In genomic region chr13:33003458-33004019, GRCh38 we compare ENCODE assay signal across 19 cellular contexts. TPM values are rescaled to one million over a fixed set of nuclear protein-coding genes. Genes with fewer than 3 reads are reported as not detected.
DNase-seq lines count a peak whose midpoint lies in the region; TF ChIP-seq lines count a peak whose summit lies in the region.
"Had no signal": no experiment of that assay in that cellular context is flagged by ENCODE, and none has a peak within 500 bp of the region (broad histone marks: within the 10 kb centered on the region; RNA-seq: fewer than 3 reads in every experiment).

No MANE protein-coding gene starts in this region.

- no peaks in the 10 kb centered on the region for H3K27me3 Mint-ChIP-seq in dendritic cell treated with granulocyte-macrophage colony-stimulating factor and Interleukin-4, amounts not matched to agents 40 ng/mL and 50 ng/mL, for 4 days
- no peaks in the 10 kb centered on the region for H3K27me3 Mint-ChIP-seq in chondrocyte (ENCODE audit: low read depth)
- no peaks in the 10 kb centered on the region for H3K27me3 Mint-ChIP-seq in Caco-2 (ENCODE audit: insufficient read depth, unreplicated experiment)

- H3K36me3 ChIP-seq in stomach smooth muscle (ENCODE audit: control insufficient read depth in 2 of 2, insufficient read depth in 2 of 2, low read length in 2 of 2) (no peaks in the 10 kb centered on the region), Caco-2 (ENCODE audit: control insufficient read depth, insufficient read depth, low read length) (no peaks in the 10 kb centered on the region)
- H3K36me3 ChIP-seq: tibial nerve had no signal

- POLR2A ChIA-PET in Caco-2 (lab: Charles Lee): no interaction called here

- no TSS peak for BruUV-seq in Caco-2 (replicated peaks; lab: Mats Ljungman, UMichigan)

- DNase-seq in NCI-H2107 treated with DMSO at 0.1 percent for 48 hours (lab: John Stamatoyannopoulos, UW; ENCODE audit: unreplicated experiment): peak; percentile 88
- no peak for DNase-seq in NCI-H2107 (lab: John Stamatoyannopoulos, UW)
- DNase-seq in NCI-H146 treated with DMSO at 0.1 percent for 48 hours (lab: John Stamatoyannopoulos, UW; ENCODE audit: unreplicated experiment): peak; percentile 92
- DNase-seq in hypothalamus (lab: John Stamatoyannopoulos, UW): no peak
- DNase-seq in chondrocyte (ENCODE audit: low spot score): no peak
- DNase-seq in Caco-2: no peak
- DNase-seq: activated CD4-positive, alpha-beta T cell treated with anti-CD3 and anti-CD28 coated beads, Interleukin-2, amount 50 U/mL, for 48 hours; activated naive CD8-positive, alpha-beta T cell treated with anti-CD3 and anti-CD28 coated beads, Interleukin-2, amount 50 U/mL, for 24 hours; activated T-cell treated with anti-CD3 and anti-CD28 coated beads, Interleukin-2, amount 50 U/mL, for 72 hours; effector memory CD4-positive, alpha-beta T cell; GOT3; naive B cell; NCI-H510A; PC-9 had no signal

- H3K4me1 ChIP-seq in stomach smooth muscle (ENCODE audit: control insufficient read depth, insufficient read depth, low read length): peaks cover 6% of the 10 kb centered on the region
- no peaks in the 10 kb centered on the region for H3K4me1 ChIP-seq in Caco-2

- H3K27ac ChIP-seq in stomach smooth muscle (ENCODE audit: low read length): peak overlapping the region; percentile 60
- H3K27ac ChIP-seq: PC-9 had no signal

- CTCF ChIA-PET in Caco-2 (lab: Charles Lee): no interaction called here

- no peak overlapping the region for H3K4me3 Mint-ChIP-seq in dendritic cell treated with granulocyte-macrophage colony-stimulating factor and Interleukin-4, amounts not matched to agents 40 ng/mL and 50 ng/mL, for 4 days
- H3K4me3 Mint-ChIP-seq in chondrocyte (ENCODE audit: unreplicated experiment) (no peak overlapping the region), Caco-2 (ENCODE audit: unreplicated experiment) (no peak overlapping the region)
- H3K4me3 Mint-ChIP-seq: activated naive CD8-positive, alpha-beta T cell treated with anti-CD3 and anti-CD28 coated beads, Interleukin-2, amount 50 U/mL, for 24 hours; activated T-cell treated with anti-CD3 and anti-CD28 coated beads, Interleukin-2, amount 50 U/mL, for 72 hours; naive B cell had no signal

- TF ChIP-seq CTCF in chondrocyte (IDR thresholded peaks at IDR 0.05) (no peak), Caco-2 (IDR thresholded peaks at IDR 0.05; ENCODE audit: insufficient read depth in 1 of 2, low read depth in 1 of 2, low read length in 1 of 2, severe bottlenecking in 1 of 2, unreplicated experiment in 1 of 2) (no peak)

- no peaks in the 10 kb centered on the region for H3K27me3 ChIP-seq in stomach smooth muscle (ENCODE audit: control insufficient read depth in 1 of 2, insufficient read depth in 2 of 2, low read length in 2 of 2)
- no peaks in the 10 kb centered on the region for H3K27me3 ChIP-seq in Caco-2 (replicated peaks; ENCODE audit: control insufficient read depth, insufficient read depth, low read length)
- H3K27me3 ChIP-seq: tibial nerve had no signal

- peaks cover 14% of the 10 kb centered on the region for H3K9me3 Mint-ChIP-seq in dendritic cell treated with granulocyte-macrophage colony-stimulating factor and Interleukin-4, amounts not matched to agents 40 ng/mL and 50 ng/mL, for 4 days
- peaks cover 19% of the 10 kb centered on the region for H3K9me3 Mint-ChIP-seq in chondrocyte (ENCODE audit: low read depth)
- H3K9me3 Mint-ChIP-seq in Caco-2 (ENCODE audit: unreplicated experiment): peaks cover 16% of the 10 kb centered on the region

- intact Hi-C loops in dendritic cell treated with granulocyte-macrophage colony-stimulating factor and Interleukin-4, amounts not matched to agents 40 ng/mL and 50 ng/mL, for 4 days (cut with micrococcal nuclease): no loop called here
- intact Hi-C loops in Caco-2 (cut with micrococcal nuclease; ENCODE audit: unreplicated experiment): no loop called here

- no peak overlapping the region for H3K9ac ChIP-seq in stomach smooth muscle (ENCODE audit: low read length in 2 of 2)

- peaks cover 12% of the 10 kb centered on the region for H3K4me1 Mint-ChIP-seq in dendritic cell treated with granulocyte-macrophage colony-stimulating factor and Interleukin-4, amounts not matched to agents 40 ng/mL and 50 ng/mL, for 4 days (ENCODE audit: low read depth)
- peaks cover 3% of the 10 kb centered on the region for H3K4me1 Mint-ChIP-seq in chondrocyte (ENCODE audit: low read depth)
- H3K4me1 Mint-ChIP-seq in Caco-2 (ENCODE audit: low read depth, unreplicated experiment): no peaks in the 10 kb centered on the region
- H3K4me1 Mint-ChIP-seq: activated naive CD8-positive, alpha-beta T cell treated with anti-CD3 and anti-CD28 coated beads, Interleukin-2, amount 50 U/mL, for 24 hours; naive B cell had no signal

- H3K36me3 Mint-ChIP-seq in dendritic cell treated with granulocyte-macrophage colony-stimulating factor and Interleukin-4, amounts not matched to agents 40 ng/mL and 50 ng/mL, for 4 days (ENCODE audit: low read depth): peaks cover 5% of the 10 kb centered on the region
- H3K36me3 Mint-ChIP-seq in chondrocyte (ENCODE audit: low read depth) (peaks cover 2% of the 10 kb centered on the region), Caco-2 (ENCODE audit: insufficient read depth, unreplicated experiment) (no peaks in the 10 kb centered on the region)

- peaks cover 0 to 6% of the 10 kb centered on the region in 2 donors for H3K9me3 ChIP-seq in stomach smooth muscle (ENCODE audit: control insufficient read depth in 2 of 2, low read length in 2 of 2)
- H3K9me3 ChIP-seq in Caco-2: no peaks in the 10 kb centered on the region

- no peak overlapping the region for H3K4me3 ChIP-seq in stomach smooth muscle (ENCODE audit: low read length in 2 of 2)
- H3K4me3 ChIP-seq in Caco-2 (ENCODE audit: low read depth, low read length): no peak overlapping the region
- H3K4me3 ChIP-seq: lung, PC-9, tibial nerve had no signal

- H3K27ac Mint-ChIP-seq in dendritic cell treated with granulocyte-macrophage colony-stimulating factor and Interleukin-4, amounts not matched to agents 40 ng/mL and 50 ng/mL, for 4 days: peak overlapping the region; percentile 14
- no peak overlapping the region for H3K27ac Mint-ChIP-seq in chondrocyte (ENCODE audit: unreplicated experiment)
- no peak overlapping the region for H3K27ac Mint-ChIP-seq in Caco-2 (ENCODE audit: unreplicated experiment)
- H3K27ac Mint-ChIP-seq: activated naive CD8-positive, alpha-beta T cell treated with anti-CD3 and anti-CD28 coated beads, Interleukin-2, amount 50 U/mL, for 24 hours; activated T-cell treated with anti-CD3 and anti-CD28 coated beads, Interleukin-2, amount 50 U/mL, for 72 hours; naive B cell had no signal

RNA-seq across cellular contexts. Expression of gene KL, which starts 12.7 kb away (rescaled TPM):
- 0.05 to 0.19 TPM (median 0.15 TPM) in 3 replicates for total RNA-seq in chondrocyte
- total RNA-seq in Caco-2 (2022): 1.3 and 1.5 TPM in 2 replicates
- total RNA-seq: HT1080 had no signal

Comparison
In these comparisons a context has a peak if more than half of its experiments do, and no peak if none do; other contexts are left out.
1. DNase-seq: peak in NCI-H2107 treated with DMSO at 0.1 percent for 48 hours (single experiment) and NCI-H146 treated with DMSO at 0.1 percent for 48 hours (single experiment); none in NCI-H2107 (single experiment), hypothalamus (0 of 51), chondrocyte (single experiment) and Caco-2 (0 of 2).